8 cellular contexts compared by ENCODE assay signal in the genomic region with DNA sequence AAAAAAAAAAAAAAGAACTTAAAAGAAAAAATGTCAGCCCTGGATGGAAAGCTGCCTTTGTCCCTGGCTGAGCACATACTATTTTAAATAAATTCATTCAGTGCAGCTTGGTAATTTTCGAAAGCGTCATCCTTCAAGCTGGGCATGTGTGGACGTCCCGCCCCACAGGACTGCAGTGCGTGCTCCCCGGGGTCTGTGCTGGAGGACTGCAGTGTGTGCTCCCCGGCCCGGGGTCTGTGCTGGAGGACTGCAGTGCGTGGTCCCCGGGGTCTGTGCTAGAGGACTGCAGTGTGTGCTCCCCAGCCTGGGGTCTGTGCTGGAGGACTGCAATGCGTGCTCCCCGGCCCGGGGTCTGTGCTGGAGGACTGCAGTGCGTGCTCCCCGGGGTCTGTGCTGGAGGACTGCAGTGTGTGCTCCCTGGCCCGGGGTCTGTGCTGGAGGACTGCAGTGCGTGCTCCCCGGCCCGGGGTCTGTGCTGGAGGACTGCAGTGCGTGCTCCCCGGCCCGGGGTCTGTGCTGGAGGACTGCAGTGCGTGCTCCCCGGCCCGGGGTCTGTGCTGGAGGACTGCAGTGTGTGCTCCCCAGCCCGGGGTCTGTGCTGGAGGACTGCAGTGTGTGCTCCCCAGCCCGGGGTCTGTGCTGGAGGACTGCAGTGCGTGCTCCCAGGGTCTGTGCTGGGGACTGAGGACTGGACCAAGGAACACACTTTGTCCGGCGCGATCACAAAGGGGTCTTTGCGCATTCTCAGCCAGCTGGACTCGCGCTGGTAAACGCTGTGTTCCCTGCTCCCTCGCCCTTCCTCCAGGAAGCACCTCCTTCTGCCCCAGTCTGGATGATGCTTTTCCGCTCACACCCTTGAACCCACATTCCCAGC.
DNase-seq lines count a peak whose midpoint lies in the region; ATAC-seq, FAIRE-seq and TF ChIP-seq lines count a peak whose summit lies in the region.
"Not testable (repeated sequence)": the region's sequence is repeated elsewhere in the genome, so short reads cannot be mapped to it uniquely, and the experiment has no call there.

No MANE protein-coding gene starts in this region.

- H2BK12ac ChIP-seq in H1 (ENCODE audit: low read depth, low read length) (peak overlapping the region; percentile 60; the same call in 1 of the 2 replicates), mesenchymal stem cell (ENCODE audit: low read length in 2 of 2) (peak overlapping the region; percentile 72 to 73)

- H3K4me2 ChIP-seq in astrocyte (ENCODE audit: low read length) (peak overlapping the region; percentile 71), mesenchymal stem cell (ENCODE audit: low read length, poor library complexity, severe bottlenecking) (peak overlapping the region; percentile 4)
- H3K4me2 ChIP-seq in H1 (ENCODE audit: insufficient read depth in 1 of 2, low read depth in 2 of 2, low read length in 2 of 2), result not testable (repeated sequence)

- peaks cover 67% of the 10 kb centered on the region for H3K27me3 Mint-ChIP-seq in astrocyte (ENCODE audit: low read depth, unreplicated experiment)

- H3K4me1 ChIP-seq in astrocyte (ENCODE audit: insufficient read depth, low read length) (peaks cover 18% of the 10 kb centered on the region), heart right ventricle (peaks cover 27 to 65% (median 54%) of the 10 kb centered on the region in 9 donors), mesenchymal stem cell (ENCODE audit: control insufficient read depth, insufficient read depth, low read depth, low read length) (peaks cover 11% of the 10 kb centered on the region), psoas muscle (peaks cover 19% of the 10 kb centered on the region), thoracic aorta (ENCODE audit: control insufficient read depth in 1 of 2, low read depth in 2 of 2) (peaks cover 3 to 24% of the 10 kb centered on the region in 2 donors)
- H3K4me1 ChIP-seq in H1 (replicated peaks in 1 of 4; ENCODE audit: control insufficient read depth in 3 of 4, insufficient read depth in 4 of 4, low read length in 3 of 4), result not testable (repeated sequence)

- H3K27ac ChIP-seq in RWPE1, result peak overlapping the region; percentile 84
- H3K27ac ChIP-seq in astrocyte (ENCODE audit: low read depth, low read length); H1 (ENCODE audit: low read depth, low read length): not testable (repeated sequence)
- peak overlapping the region in 9 of 10 donors; percentile 70 to 93 (median 85) for H3K27ac ChIP-seq in heart right ventricle
- peak overlapping the region; percentile 76 for H3K27ac ChIP-seq in mesenchymal stem cell (ENCODE audit: low read length, poor library complexity, severe bottlenecking)
- H3K27ac ChIP-seq in psoas muscle, result peak overlapping the region; percentile 30
- peak overlapping the region in 1 of 2 donors; percentile 6 for H3K27ac ChIP-seq in thoracic aorta

- H3K4me1 Mint-ChIP-seq in astrocyte (ENCODE audit: low read depth, unreplicated experiment), result not testable (repeated sequence)

- not testable (repeated sequence) for TF ChIP-seq RAD21 in H1 (IDR thresholded peaks at IDR 0.05 in 1 of 2, conservative IDR thresholded peaks at IDR 0.05 in 1 of 2; ENCODE audit: low read depth in 2 of 2, low read length in 2 of 2)

- not testable (repeated sequence) for H3K23me2 ChIP-seq in H1 (ENCODE audit: low read depth, low read length)

- H3K4me3 ChIP-seq in BJ (ENCODE audit: low read depth, low read length); astrocyte (ENCODE audit: insufficient read depth, low read depth, low read length); H1 (ENCODE audit: extremely low read depth in 1 of 4, insufficient read depth in 2 of 4, low read depth in 3 of 4, low read length in 4 of 4); psoas muscle: not testable (repeated sequence)
- peak overlapping the region in 2 of 10 donors; percentile 12 to 20 for H3K4me3 ChIP-seq in heart right ventricle
- peak overlapping the region in 1 of 2 experiments; percentile 54 for H3K4me3 ChIP-seq in mesenchymal stem cell (ENCODE audit: insufficient read depth in 1 of 2, low read depth in 1 of 2, low read length in 2 of 2)
- peak overlapping the region; percentile 19 for H3K4me3 ChIP-seq in thoracic aorta

- not testable (repeated sequence) for H3K27ac Mint-ChIP-seq in astrocyte (ENCODE audit: unreplicated experiment)

- FAIRE-seq in astrocyte (lab: Jason Lieb, UNC); H1 (lab: Jason Lieb, UNC): not testable (repeated sequence)

- not testable (repeated sequence) for H4K20me1 ChIP-seq in astrocyte (ENCODE audit: insufficient read depth, low read length); H1 (replicated peaks in 1 of 2; ENCODE audit: control insufficient read depth in 1 of 2, insufficient read depth in 2 of 2, low read length in 2 of 2)

- not testable (repeated sequence) for H3K79me1 ChIP-seq in H1 (ENCODE audit: low read depth, low read length); mesenchymal stem cell (replicated peaks; ENCODE audit: low read length, poor library complexity, severe bottlenecking)

- peak overlapping the region; percentile 73; the same call in 1 of the 2 replicates for H2BK20ac ChIP-seq in H1 (ENCODE audit: low read length)

- H3K18ac ChIP-seq in H1 (ENCODE audit: extremely low read depth, low read length), result peak overlapping the region; percentile 62; the same call in 1 of the 2 replicates
- H3K18ac ChIP-seq in mesenchymal stem cell (ENCODE audit: low read depth in 1 of 2, low read length in 2 of 2), result peak overlapping the region; percentile 76 to 91

- H3K4ac ChIP-seq in H1 (replicated peaks; ENCODE audit: insufficient read length, low read depth, low read length), result not testable (repeated sequence)
- H3K4ac ChIP-seq in mesenchymal stem cell (ENCODE audit: low read depth in 1 of 2, low read length in 2 of 2), result peak overlapping the region in 1 of 2 experiments; percentile 89

- WGBS in H1 (ENCODE audit: extremely low coverage in 1 of 2, insufficient coverage in 1 of 2, insufficient read length in 1 of 2, insufficient replicate concordance in 2 of 2, low coverage in 1 of 2, low lambda C conversion rate in 2 of 2, missing lambda C conversion rate in 1 of 2), 2 experiments, result 91% methylated on average over 28 of the region's 37 CpGs; no CpG with 5 or more reads in 1 of the 2 experiments
- WGBS in heart right ventricle, 2 donors, result 66 to 73% methylated on average over 34 to 37 of the region's 37 CpGs
- 91% methylated on average over 31 of the region's 37 CpGs for WGBS in mesenchymal stem cell
- 51 to 54% (median 54%) methylated on average over 32 to 37 of the region's 37 CpGs for WGBS in psoas muscle, 3 donors

- not testable (repeated sequence) for H3K9me3 ChIP-seq in astrocyte (ENCODE audit: insufficient read depth, low read depth, low read length); H1 (ENCODE audit: insufficient read depth in 2 of 2, low read depth in 1 of 2, low read length in 1 of 2); heart right ventricle; mesenchymal stem cell (ENCODE audit: control insufficient read depth, low read length); psoas muscle; thoracic aorta

- H3K36me3 ChIP-seq in BJ (ENCODE audit: control insufficient read depth, insufficient read depth, low read length); astrocyte (ENCODE audit: insufficient read depth, low read length); H1 (ENCODE audit: control insufficient read depth in 2 of 4, insufficient read depth in 4 of 4, low read length in 3 of 4); heart right ventricle; mesenchymal stem cell (ENCODE audit: control insufficient read depth in 1 of 2, insufficient read depth in 2 of 2, low read depth in 1 of 2, low read length in 2 of 2); psoas muscle (ENCODE audit: insufficient read depth in 1 of 2, low read depth in 1 of 2); thoracic aorta: not testable (repeated sequence)

- CTCF ChIA-PET in BJ (lab: Yijun Ruan, JAX), result interaction anchor here (1.1 to 2.6 kb wide), 3 partner anchors 27 to 51 kb away, joined by 3 to 8 read pairs (median 6); no protein-coding TSS in a partner anchor
- CTCF ChIA-PET in RWPE1 (lab: Yijun Ruan, JAX), result interaction anchor here (0.5 to 0.6 kb wide), 2 partner anchors 36 to 457 kb away, joined by 3 read pairs; no protein-coding TSS in a partner anchor
- CTCF ChIA-PET in H1 (lab: Charles Lee; ENCODE audit: partially characterized antibody), result interaction anchor here (0.6 to 3.7 kb wide), 13 partner anchors 7 to 484 kb away, joined by 3 to 20 read pairs (median 5); no protein-coding TSS in a partner anchor

- H2BK5ac ChIP-seq in H1 (ENCODE audit: low read depth, low read length), result peak overlapping the region; percentile 45; the same call in 1 of the 2 replicates
- not testable (repeated sequence) for H2BK5ac ChIP-seq in mesenchymal stem cell (ENCODE audit: low read depth, low read length, poor library complexity, severe bottlenecking)

- TF ChIP-seq POLR2A in H1 (IDR thresholded peaks at IDR 0.05; ENCODE audit: control extremely low read depth in 1 of 2, low read depth in 2 of 2, low read length in 2 of 2), result not testable (repeated sequence)

- 0 out of 2 replicates have a peak, but pooled peaks have one; percentile 6 for TF ChIP-seq CTCF in BJ (IDR thresholded peaks at IDR 0.05; ENCODE audit: insufficient read depth, low read depth, low read length)
- TF ChIP-seq CTCF in RWPE1 (conservative IDR thresholded peaks at IDR 0.05; ENCODE audit: low read depth); astrocyte (IDR thresholded peaks at IDR 0.05; ENCODE audit: insufficient read depth, low read depth, low read length); H1 (IDR thresholded peaks at IDR 0.05; ENCODE audit: control extremely low read depth in 1 of 3, insufficient read depth in 1 of 3, low read depth in 1 of 3, low read length in 3 of 3); heart right ventricle (IDR thresholded peaks at IDR 0.05); psoas muscle (IDR thresholded peaks at IDR 0.05); thoracic aorta (IDR thresholded peaks at IDR 0.05): not testable (repeated sequence)

- ATAC-seq in heart right ventricle; psoas muscle; thoracic aorta (ENCODE audit: insufficient number of reproducible peaks, low FRiP score, low read depth): not testable (repeated sequence)

- H4K5ac ChIP-seq in H1 (ENCODE audit: insufficient read length, low read depth, low read length), result not testable (repeated sequence)

- H3K4me3 Mint-ChIP-seq in astrocyte (ENCODE audit: unreplicated experiment), result not testable (repeated sequence)

- DNase-seq in BJ (ENCODE audit: low read depth); astrocyte (ENCODE audit: low read depth); heart right ventricle; mesenchymal stem cell; psoas muscle; thoracic aorta (ENCODE audit: low spot score): not testable (repeated sequence)
- DNase-seq in RWPE1 (ENCODE audit: low spot score) (peak; percentile 16), H1 (ENCODE audit: low read depth in 1 of 2, low spot score in 2 of 2) (peak in 1 of 2 experiments; percentile 32)

- H3K79me2 ChIP-seq in astrocyte (ENCODE audit: insufficient read depth, low read length); H1 (ENCODE audit: control insufficient read depth in 1 of 2, insufficient read depth in 2 of 2, low read length in 2 of 2): not testable (repeated sequence)

- H2BK120ac ChIP-seq in H1 (replicated peaks; ENCODE audit: low read depth, low read length), result not testable (repeated sequence)
- peak overlapping the region; percentile 75 for H2BK120ac ChIP-seq in mesenchymal stem cell (ENCODE audit: low read depth, low read length)

- H2AK5ac ChIP-seq in H1 (ENCODE audit: low read depth, low read length); mesenchymal stem cell (ENCODE audit: low read length, severe bottlenecking): not testable (repeated sequence)

- H4K91ac ChIP-seq in H1 (replicated peaks; ENCODE audit: insufficient read length, low read length), result not testable (repeated sequence)
- peak overlapping the region; percentile 88 for H4K91ac ChIP-seq in mesenchymal stem cell (ENCODE audit: low read length)

- POLR2A ChIA-PET in BJ (lab: Charles Lee); RWPE1 (lab: Yijun Ruan, JAX; ENCODE audit: low non-redundant PET); H1 (lab: Charles Lee; ENCODE audit: partially characterized antibody): not testable (repeated sequence)

- not testable (repeated sequence) for H3K9me3 Mint-ChIP-seq in astrocyte (ENCODE audit: unreplicated experiment)

- H2AFZ ChIP-seq in astrocyte (ENCODE audit: low read depth, low read length), result peak overlapping the region; percentile 68
- H2AFZ ChIP-seq in H1 (ENCODE audit: low read length); mesenchymal stem cell (ENCODE audit: low read depth, low read length): not testable (repeated sequence)

- H3K9ac ChIP-seq in astrocyte (ENCODE audit: low read length), result peak overlapping the region; percentile 36
- H3K9ac ChIP-seq in H1 (replicated peaks in 1 of 4; ENCODE audit: extremely low read depth in 1 of 4, low read depth in 3 of 4, low read length in 3 of 4), result not testable (repeated sequence)
- H3K9ac ChIP-seq in mesenchymal stem cell (ENCODE audit: low read length), result peak overlapping the region; percentile 49

- H2BK15ac ChIP-seq in H1 (ENCODE audit: low read length), result peak overlapping the region; percentile 12; the same call in 1 of the 2 replicates
- H2BK15ac ChIP-seq in mesenchymal stem cell (ENCODE audit: low read depth, poor library complexity, severe bottlenecking), result peak overlapping the region; percentile 75

- not testable (repeated sequence) for H3K14ac ChIP-seq in H1 (ENCODE audit: insufficient read length); mesenchymal stem cell (ENCODE audit: low read length in 2 of 2)

- H3K36me3 Mint-ChIP-seq in astrocyte (ENCODE audit: low read depth, unreplicated experiment), result not testable (repeated sequence)

- intact Hi-C loops in heart right ventricle (cut with DNase I) (loop anchor here in 2 of 10 donors (5.0 kb wide), 1 partner anchor 263 kb away; no protein-coding TSS in a partner anchor), psoas muscle (cut with DNase I) (loop anchor here (5.0 kb wide), 3 partner anchors 47 to 268 kb away; no protein-coding TSS in a partner anchor)

- H3K56ac ChIP-seq in H1 (replicated peaks; ENCODE audit: insufficient read length, low read depth, low read length), result not testable (repeated sequence)

- not testable (repeated sequence) for TF ChIP-seq EP300 in H1 (IDR thresholded peaks at IDR 0.05; ENCODE audit: borderline replicate concordance in 1 of 2, low read depth in 2 of 2, low read length in 2 of 2)

- H3K27me3 ChIP-seq in BJ (ENCODE audit: control insufficient read depth, insufficient read depth, low read length); H1 (replicated peaks in 1 of 4; ENCODE audit: control insufficient read depth in 3 of 4, extremely low read depth in 1 of 4, insufficient read depth in 3 of 4, low read length in 3 of 4); heart right ventricle; mesenchymal stem cell (ENCODE audit: control insufficient read depth in 1 of 2, insufficient read depth in 1 of 2, low read length in 2 of 2); psoas muscle (ENCODE audit: insufficient read depth in 3 of 3, low read length in 2 of 3); thoracic aorta (replicated peaks; ENCODE audit: insufficient read depth): not testable (repeated sequence)
- peaks cover 12% of the 10 kb centered on the region for H3K27me3 ChIP-seq in astrocyte (ENCODE audit: insufficient read depth, low read length)

- H3K23ac ChIP-seq in H1 (ENCODE audit: insufficient read length); mesenchymal stem cell (ENCODE audit: low read length in 2 of 2): not testable (repeated sequence)

- H4K8ac ChIP-seq in H1 (ENCODE audit: extremely low read depth, insufficient read depth, low read length), result not testable (repeated sequence)
- H4K8ac ChIP-seq in mesenchymal stem cell (ENCODE audit: low read length), result peak overlapping the region; percentile 96
